In genomic region chr11:8646873-8647272, GRCh38 we compare ENCODE assay signal across 8 cellular contexts. TPM values are rescaled to one million over a fixed set of nuclear protein-coding genes. Genes with fewer than 3 reads are reported as not detected.
"Had no signal": no experiment of that assay in that cellular context is flagged by ENCODE, and none has a peak within 500 bp of the region (broad histone marks: within the 10 kb centered on the region; RNA-seq: fewer than 3 reads in every experiment).

No MANE protein-coding gene starts in this region.

- H3K9ac ChIP-seq: GM23248 had no signal

- H3K4me1 ChIP-seq: HAP-1 had no signal

- H3K9me3 ChIP-seq: HAP-1 had no signal

- FAIRE-seq: HepG2 had no signal

- H3K27ac ChIP-seq: GM23248, HL-60 had no signal

- H2AFZ ChIP-seq: GM23248 had no signal

- DNase-seq: GM23248, GOT3, H7, HFFc6, KBM-7 had no signal

- H3K4me3 ChIP-seq: GM23248, HAP-1 had no signal

RNA-seq across cellular contexts. Expression of gene STK33, which starts 52.8 kb away (rescaled TPM):
- total RNA-seq: GM23248 had no signal
- polyA plus RNA-seq: GM23248 had no signal
